In genomic region chr9:133471551-133472276, GRCh38 we compare ENCODE assay signal across 21 cellular contexts. TPM values are rescaled to one million over a fixed set of nuclear protein-coding genes. Genes with fewer than 3 reads are reported as not detected.
"Had no signal": no experiment of that assay in that cellular context is flagged by ENCODE, and none has a peak within 500 bp of the region (broad histone marks: within the 10 kb centered on the region; RNA-seq: fewer than 3 reads in every experiment).

No MANE protein-coding gene starts in this region.

- H3K4me3 ChIP-seq: lower lobe of right lung, psoas muscle, thyroid gland, vagina had no signal

- H3K9me3 Mint-ChIP-seq: activated CD4-positive, alpha-beta memory T cell treated with anti-CD3 and anti-CD28 coated beads for 36 hours; activated naive CD8-positive, alpha-beta T cell treated with anti-CD3 and anti-CD28 coated beads for 36 hours had no signal

- H3K9me3 ChIP-seq: lower lobe of right lung, psoas muscle, thyroid gland, vagina had no signal

- H3K27me3 Mint-ChIP-seq: activated CD4-positive, alpha-beta memory T cell treated with anti-CD3 and anti-CD28 coated beads for 36 hours; activated naive CD8-positive, alpha-beta T cell treated with anti-CD3 and anti-CD28 coated beads for 36 hours; naive thymus-derived CD8-positive, alpha-beta T cell had no signal

- H3K27ac ChIP-seq: lower lobe of right lung, psoas muscle, thyroid gland, vagina had no signal

- H3K4me1 ChIP-seq: psoas muscle, thyroid gland, vagina had no signal

- H3K4me3 Mint-ChIP-seq: activated CD4-positive, alpha-beta memory T cell treated with anti-CD3 and anti-CD28 coated beads for 36 hours; activated naive CD8-positive, alpha-beta T cell treated with anti-CD3 and anti-CD28 coated beads for 36 hours; naive thymus-derived CD8-positive, alpha-beta T cell had no signal

- DNase-seq: activated CD4-positive, alpha-beta memory T cell treated with anti-CD3 and anti-CD28 coated beads for 36 hours; activated CD4-positive, alpha-beta T cell treated with anti-CD3 and anti-CD28 coated beads for 1 hour; activated gamma-delta T cell; activated naive CD8-positive, alpha-beta T cell treated with anti-CD3 and anti-CD28 coated beads for 36 hours; activated T-cell treated with anti-CD3 and anti-CD28 coated beads, Interleukin-2, amount 50 U/mL, for 48 hours; anterior cingulate cortex; cerebellar nuclear complex; dermis blood vessel endothelial cell; erythroblast; hippocampal formation; lower lobe of right lung; psoas muscle; stimulated activated CD4-positive, alpha-beta T cell treated with anti-CD3 and anti-CD28 coated beads, Interleukin-4, amount 100 ng/mL, for 1 hour; T1000; thyroid gland had no signal

- H3K27ac Mint-ChIP-seq: activated CD4-positive, alpha-beta memory T cell treated with anti-CD3 and anti-CD28 coated beads for 36 hours; activated naive CD8-positive, alpha-beta T cell treated with anti-CD3 and anti-CD28 coated beads for 36 hours had no signal

- H3K27me3 ChIP-seq: thyroid gland, vagina had no signal

- ATAC-seq: naive thymus-derived CD8-positive, alpha-beta T cell had no signal

- H3K36me3 Mint-ChIP-seq: activated CD4-positive, alpha-beta memory T cell treated with anti-CD3 and anti-CD28 coated beads for 36 hours; activated naive CD8-positive, alpha-beta T cell treated with anti-CD3 and anti-CD28 coated beads for 36 hours had no signal

- H3K4me1 Mint-ChIP-seq: activated naive CD8-positive, alpha-beta T cell treated with anti-CD3 and anti-CD28 coated beads for 36 hours had no signal

RNA-seq across cellular contexts. Expression of gene MYMK, which starts 53.0 kb away (rescaled TPM):
- total RNA-seq: activated CD4-positive, alpha-beta memory T cell treated with anti-CD3 and anti-CD28 coated beads for 36 hours; activated naive CD8-positive, alpha-beta T cell treated with anti-CD3 and anti-CD28 coated beads for 36 hours; dermis blood vessel endothelial cell; glomerular endothelial cell; kidney epithelial cell; lower lobe of right lung; mononuclear cell; naive thymus-derived CD8-positive, alpha-beta T cell; osteoblast; thyroid gland; vagina had no signal
- polyA plus RNA-seq: naive thymus-derived CD8-positive, alpha-beta T cell had no signal
